In genomic region chr14:44700694-44701093, GRCh38 we compare ENCODE assay signal across 25 cellular contexts.
DNase-seq lines count a peak whose midpoint lies in the region; ATAC-seq and TF ChIP-seq lines count a peak whose summit lies in the region.
"Had no signal": no experiment of that assay in that cellular context is flagged by ENCODE, and none has a peak within 500 bp of the region (broad histone marks: within the 10 kb centered on the region; RNA-seq: fewer than 3 reads in every experiment).

No MANE protein-coding gene starts in this region.

- H3K4me2 ChIP-seq in PC-3 (ENCODE audit: low read length) = peak overlapping the region; percentile 28; the same call in 1 of the 2 replicates
- H3K4me2 ChIP-seq: SK-N-SH had no signal

- H3K9me2 ChIP-seq in PC-3 (replicated peaks; ENCODE audit: low read length) = no peaks in the 10 kb centered on the region
- H3K9me2 ChIP-seq: SK-N-SH had no signal

- no peak overlapping the region for H3K4me3 ChIP-seq in PC-3 (ENCODE audit: low read length)
- H3K4me3 ChIP-seq: MG63, Peyer's patch had no signal

- H3F3A ChIP-seq in PC-3 (ENCODE audit: low read length, unreplicated experiment) = no peaks in the 10 kb centered on the region

- peak; percentile 2; the same call in 1 of the 2 replicates for ATAC-seq in PC-3
- ATAC-seq in HG03571 (IDR thresholded peaks at IDR 0.05; ENCODE audit: unreplicated experiment) = no peak
- no peak for ATAC-seq in HG02884 (IDR thresholded peaks at IDR 0.05; ENCODE audit: unreplicated experiment)
- ATAC-seq in WTC11 = no peak

- H3K79me2 ChIP-seq in PC-3 (ENCODE audit: low read length) = no peaks in the 10 kb centered on the region

- TF ChIP-seq CTCF in PC-3 (conservative IDR thresholded peaks at IDR 0.05; ENCODE audit: low read depth, low read length) = no peak
- no peak for TF ChIP-seq CTCF in WTC11 (IDR thresholded peaks at IDR 0.05)

- no peak overlapping the region for H2AFZ ChIP-seq in PC-3 (ENCODE audit: low read length)

- H3K36me3 ChIP-seq in PC-3 (ENCODE audit: low read depth, low read length) = no peaks in the 10 kb centered on the region
- H3K36me3 ChIP-seq: BE2C, MG63, Peyer's patch had no signal

- DNase-seq in NCI-H345 (lab: John Stamatoyannopoulos, UW) = peak; percentile 23
- DNase-seq in NCI-H345 treated with DMSO at 0.1 percent for 48 hours (lab: John Stamatoyannopoulos, UW; ENCODE audit: unreplicated experiment) = no peak
- DNase-seq in PC-3 = peak; percentile 7
- DNase-seq in kidney glomerular epithelial cell (lab: John Stamatoyannopoulos, UW) = peak; percentile 17
- no peak for DNase-seq in stimulated activated CD4-positive, alpha-beta T cell treated with anti-CD3 and anti-CD28 coated beads, Interleukin-4, amount 100 ng/mL, for 24 hours
- DNase-seq in WTC11 (ENCODE audit: low spot score) = no peak
- DNase-seq: 8988T; BE2C; CD8-positive, alpha-beta memory T cell; DMS153; DND-41; H7; KBM-7; NCI-H1105 treated with DMSO at 0.1 percent for 48 hours; NCI-H1694; NCI-H2029 treated with DMSO at 0.1 percent for 48 hours; NCI-H2171; NCI-H524 treated with DMSO at 0.1 percent for 48 hours; Peyer's patch; SIG-M5; SK-N-SH had no signal

- H3K9me3 ChIP-seq in PC-3 (ENCODE audit: low read length) = no peaks in the 10 kb centered on the region
- H3K9me3 ChIP-seq: BE2C, Peyer's patch, SK-N-SH had no signal

- CTCF ChIA-PET in PC-3 (lab: Charles Lee) (no interaction called here), WTC11 (lab: Charles Lee) (no interaction called here)

- H3K4me1 ChIP-seq in PC-3 (ENCODE audit: insufficient read depth, low read length) = peaks cover 27% of the 10 kb centered on the region
- H3K4me1 ChIP-seq: BE2C, Peyer's patch had no signal

- peaks cover 9% of the 10 kb centered on the region; the same call in 1 of the 2 replicates for H3K36me3 Mint-ChIP-seq in WTC11
- H3K36me3 Mint-ChIP-seq: CD14-positive monocyte; CD8-positive, alpha-beta memory T cell had no signal

- intact Hi-C loops in PC-3 (cut with micrococcal nuclease) = loop anchor here (1.0 to 5.0 kb wide), 3 partner anchors 77 to 328 kb away; no protein-coding TSS in a partner anchor

- no peak overlapping the region for H3K27ac Mint-ChIP-seq in WTC11
- H3K27ac Mint-ChIP-seq: CD14-positive monocyte; CD8-positive, alpha-beta memory T cell had no signal

- peaks cover 5% of the 10 kb centered on the region for H3K4me1 Mint-ChIP-seq in WTC11
- H3K4me1 Mint-ChIP-seq: CD14-positive monocyte; CD8-positive, alpha-beta memory T cell had no signal

- POLR2A ChIA-PET in PC-3 (lab: Charles Lee; ENCODE audit: unreplicated experiment) = no interaction called here
- POLR2A ChIA-PET in WTC11 (lab: Charles Lee) = no interaction called here

- H3K9me3 Mint-ChIP-seq in WTC11 = peaks cover 14% of the 10 kb centered on the region

- no peaks in the 10 kb centered on the region; the same call in 1 of the 2 replicates for H3K27me3 Mint-ChIP-seq in WTC11 (ENCODE audit: low read depth)
- H3K27me3 Mint-ChIP-seq: CD8-positive, alpha-beta memory T cell had no signal

- H4K20me1 ChIP-seq in PC-3 (ENCODE audit: low read length) = no peaks in the 10 kb centered on the region

- peak overlapping the region; percentile 39 for H3K27ac ChIP-seq in PC-3 (ENCODE audit: low read length)
- H3K27ac ChIP-seq: Peyer's patch had no signal

- H3K9ac ChIP-seq in PC-3 (ENCODE audit: low read length) = no peak overlapping the region
- H3K9ac ChIP-seq: SK-N-SH had no signal

- H3K27me3 ChIP-seq in PC-3 (ENCODE audit: low read length) = no peaks in the 10 kb centered on the region
- H3K27me3 ChIP-seq: BE2C, MG63, Peyer's patch had no signal

- BruUV-seq in PC-3 (replicated peaks; lab: Mats Ljungman, UMichigan) = TSS peak; percentile 30

- no peak overlapping the region for H3K4me3 Mint-ChIP-seq in WTC11
- H3K4me3 Mint-ChIP-seq: CD14-positive monocyte; CD8-positive, alpha-beta memory T cell had no signal

TF ChIP-seq in WTC11, 78 proteins besides CTCF, POLR2A, EP300 and RAD21:
- no peak for TF ChIP-seq ATF1 (CRISPR knock-in tag; IDR thresholded peaks at IDR 0.05)
- no peak for TF ChIP-seq MLX (CRISPR knock-in tag; IDR thresholded peaks at IDR 0.05)
- no peak for TF ChIP-seq E2F1 (CRISPR knock-in tag; IDR thresholded peaks at IDR 0.05)
- no peak for TF ChIP-seq NFATC4 (CRISPR knock-in tag; IDR thresholded peaks at IDR 0.05)
- TF ChIP-seq, protein P1, sequence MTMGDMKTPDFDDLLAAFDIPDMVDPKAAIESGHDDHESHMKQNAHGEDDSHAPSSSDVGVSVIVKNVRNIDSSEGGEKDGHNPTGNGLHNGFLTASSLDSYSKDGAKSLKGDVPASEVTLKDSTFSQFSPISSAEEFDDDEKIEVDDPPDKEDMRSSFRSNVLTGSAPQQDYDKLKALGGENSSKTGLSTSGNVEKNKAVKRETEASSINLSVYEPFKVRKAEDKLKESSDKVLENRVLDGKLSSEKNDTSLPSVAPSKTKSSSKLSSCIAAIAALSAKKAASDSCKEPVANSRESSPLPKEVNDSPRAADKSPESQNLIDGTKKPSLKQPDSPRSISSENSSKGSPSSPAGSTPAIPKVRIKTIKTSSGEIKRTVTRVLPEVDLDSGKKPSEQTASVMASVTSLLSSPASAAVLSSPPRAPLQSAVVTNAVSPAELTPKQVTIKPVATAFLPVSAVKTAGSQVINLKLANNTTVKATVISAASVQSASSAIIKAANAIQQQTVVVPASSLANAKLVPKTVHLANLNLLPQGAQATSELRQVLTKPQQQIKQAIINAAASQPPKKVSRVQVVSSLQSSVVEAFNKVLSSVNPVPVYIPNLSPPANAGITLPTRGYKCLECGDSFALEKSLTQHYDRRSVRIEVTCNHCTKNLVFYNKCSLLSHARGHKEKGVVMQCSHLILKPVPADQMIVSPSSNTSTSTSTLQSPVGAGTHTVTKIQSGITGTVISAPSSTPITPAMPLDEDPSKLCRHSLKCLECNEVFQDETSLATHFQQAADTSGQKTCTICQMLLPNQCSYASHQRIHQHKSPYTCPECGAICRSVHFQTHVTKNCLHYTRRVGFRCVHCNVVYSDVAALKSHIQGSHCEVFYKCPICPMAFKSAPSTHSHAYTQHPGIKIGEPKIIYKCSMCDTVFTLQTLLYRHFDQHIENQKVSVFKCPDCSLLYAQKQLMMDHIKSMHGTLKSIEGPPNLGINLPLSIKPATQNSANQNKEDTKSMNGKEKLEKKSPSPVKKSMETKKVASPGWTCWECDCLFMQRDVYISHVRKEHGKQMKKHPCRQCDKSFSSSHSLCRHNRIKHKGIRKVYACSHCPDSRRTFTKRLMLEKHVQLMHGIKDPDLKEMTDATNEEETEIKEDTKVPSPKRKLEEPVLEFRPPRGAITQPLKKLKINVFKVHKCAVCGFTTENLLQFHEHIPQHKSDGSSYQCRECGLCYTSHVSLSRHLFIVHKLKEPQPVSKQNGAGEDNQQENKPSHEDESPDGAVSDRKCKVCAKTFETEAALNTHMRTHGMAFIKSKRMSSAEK (CRISPR knock-in tag; IDR thresholded peaks at IDR 0.05; ENCODE audit: borderline replicate concordance) = no peak
- TF ChIP-seq JAZF1 (CRISPR knock-in tag; IDR thresholded peaks at IDR 0.05) = no peak
- TF ChIP-seq ZBTB21 (CRISPR knock-in tag; IDR thresholded peaks at IDR 0.05; ENCODE audit: borderline replicate concordance) = no peak
TF ChIP-seq in WTC11: peak in this region for 0.

Comparison
In these comparisons a context has a peak if more than half of its experiments do, and no peak if none do; other contexts are left out.
1. DNase-seq: peak in NCI-H345 (single experiment), PC-3 (single experiment) and kidney glomerular epithelial cell (single experiment); none in NCI-H345 treated with DMSO at 0.1 percent for 48 hours (single experiment), stimulated activated CD4-positive, alpha-beta T cell treated with anti-CD3 and anti-CD28 coated beads, Interleukin-4, amount 100 ng/mL, for 24 hours (single experiment) and WTC11 (single experiment).